Comparison of ENCODE assay signal across 19 cellular contexts in the genomic region with DNA sequence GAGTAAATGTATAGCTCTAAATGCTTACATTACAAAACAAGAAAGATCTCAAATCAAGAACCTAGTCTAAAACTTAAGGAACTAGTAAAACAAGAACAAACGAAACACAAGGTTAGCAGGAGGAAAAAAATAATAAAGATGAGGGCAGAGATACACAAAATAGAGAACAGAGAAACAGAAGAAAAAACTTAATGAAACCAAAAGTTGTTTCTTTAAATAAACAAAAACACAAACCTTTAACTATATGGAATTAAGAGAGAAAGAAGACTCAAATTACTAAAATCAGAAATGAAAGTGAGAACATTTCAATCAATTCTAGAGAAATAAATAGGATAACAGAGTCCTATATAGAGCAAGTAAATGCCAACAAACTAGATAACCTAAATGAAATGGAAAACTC. TPM values are rescaled to one million over a fixed set of nuclear protein-coding genes. Genes with fewer than 3 reads are reported as not detected.
A peak's percentile ranks its signal among the peaks of the same experiment; 100 is the strongest.
DNase-seq lines count a peak whose midpoint lies in the region; ATAC-seq, FAIRE-seq and TF ChIP-seq lines count a peak whose summit lies in the region.
"Had no signal": no experiment of that assay in that cellular context is flagged by ENCODE, and none has a peak within 500 bp of the region (broad histone marks: within the 10 kb centered on the region; RNA-seq: fewer than 3 reads in every experiment).

No MANE protein-coding gene starts in this region.

- peak overlapping the region in 4 of 10 donors; percentile 1 to 86 (median 19) for H3K27ac Mint-ChIP-seq in naive thymus-derived CD8-positive, alpha-beta T cell

- no peak for TF ChIP-seq CTCF in GM20000 (IDR thresholded peaks at IDR 0.05; ENCODE audit: extremely low read depth, missing control alignments)

- FAIRE-seq in GM18507 (lab: Jason Lieb, UNC) = peak; percentile 59

- H3K36me3 Mint-ChIP-seq in naive thymus-derived CD8-positive, alpha-beta T cell = peaks cover 30 to 69% (median 46%) of the 10 kb centered on the region in 3 donors

- H3K4me3 Mint-ChIP-seq in naive thymus-derived CD8-positive, alpha-beta T cell = peak overlapping the region in 7 of 10 donors; percentile 0 to 44 (median 3)
- H3K4me3 Mint-ChIP-seq: activated T-cell treated with anti-CD3 and anti-CD28 coated beads, Interleukin-2, amount 50 U/mL, for 4 hours had no signal

- DNase-seq in GM18507 (ENCODE audit: extremely low spot score, insufficient read length, low read depth) = no peak
- DNase-seq in GM20000 (ENCODE audit: low spot score) = peak; percentile 9
- DNase-seq in naive thymus-derived CD8-positive, alpha-beta T cell = no peak
- no peak for DNase-seq in stimulated activated CD4-positive, alpha-beta T cell treated with anti-CD3 and anti-CD28 coated beads, Interleukin-2, amount 100 ng/mL, for 24 hours
- DNase-seq in NCI-H2029 treated with DMSO at 0.1 percent for 48 hours (lab: John Stamatoyannopoulos, UW) = no peak
- DNase-seq in SK-N-DZ (ENCODE audit: low spot score) = no peak
- DNase-seq: activated T-cell treated with anti-CD3 and anti-CD28 coated beads, Interleukin-2, amount 50 U/mL, for 4 hours; foreskin fibroblast; left colon; mucosa of descending colon; NCI-H1048; NCI-H82; ovary; SK-N-SH; stimulated activated CD4-positive, alpha-beta T cell treated with anti-CD3 and anti-CD28 coated beads, Interleukin-4, amount 100 ng/mL, for 1 hour; stimulated activated CD8-positive, alpha-beta memory T cell treated with anti-CD3 and anti-CD28 coated beads, Interleukin-4, amount 100 ng/mL, for 48 hours had no signal

- H3K27me3 Mint-ChIP-seq in naive thymus-derived CD8-positive, alpha-beta T cell = no peaks in the 10 kb centered on the region

- H3K9me3 Mint-ChIP-seq in naive thymus-derived CD8-positive, alpha-beta T cell = peaks cover 6 to 45% (median 25%) of the 10 kb centered on the region in 9 donors

- POLR2A ChIA-PET in naive thymus-derived CD8-positive, alpha-beta T cell (lab: Charles Lee) = no interaction called here

- ATAC-seq in HG03558 (IDR thresholded peaks at IDR 0.05; ENCODE audit: extremely low read depth, unreplicated experiment) = peak; percentile 46
- ATAC-seq in naive thymus-derived CD8-positive, alpha-beta T cell = no peak
- ATAC-seq: activated T-cell treated with anti-CD3 and anti-CD28 coated beads, Interleukin-2, amount 50 U/mL, for 4 hours; HCT116; left colon; mucosa of descending colon; Panc1 had no signal

- peaks cover 38 to 58% (median 52%) of the 10 kb centered on the region in 4 donors for H3K4me1 Mint-ChIP-seq in naive thymus-derived CD8-positive, alpha-beta T cell

RNA-seq across cellular contexts. Expression of a gene that starts 59.6 kb away (rescaled TPM):
- total RNA-seq in naive thymus-derived CD8-positive, alpha-beta T cell = 10 to 100 TPM; 86.5 to 87.1 TPM
- 10 to 100 TPM; 23.5 to 28.5 (median 25.8) TPM for polyA plus RNA-seq in naive thymus-derived CD8-positive, alpha-beta T cell
- 20.7 and 29.1 TPM in 2 replicates for polyA plus RNA-seq in SK-N-DZ (2014; cell fraction: cytosol; rRNA removed)
- 73.4 and 184 TPM in 2 replicates for polyA plus RNA-seq in SK-N-DZ (2014; cell fraction: nucleus; rRNA removed)
